ENCODE assay signal across 12 cellular contexts in genomic region chr17:59167571-59168001, GRCh38. TPM values are rescaled to one million over a fixed set of nuclear protein-coding genes. Genes with fewer than 3 reads are reported as not detected.
DNase-seq lines count a peak whose midpoint lies in the region; TF ChIP-seq lines count a peak whose summit lies in the region.
"Had no signal": no experiment of that assay in that cellular context is flagged by ENCODE, and none has a peak within 500 bp of the region (broad histone marks: within the 10 kb centered on the region; RNA-seq: fewer than 3 reads in every experiment).

No MANE protein-coding gene starts in this region.

- no peaks in the 10 kb centered on the region for H3K9me3 ChIP-seq in Loucy (ENCODE audit: insufficient read depth, low read depth, low read length)

- intact Hi-C loops in activated T-helper 2 cell treated with anti-CD3 and anti-CD28 coated beads, Interferon-gamma antibody, Interleukin-2, Interleukin-4, amounts not matched to agents 10 μg/mL and 5 μg/mL and 100 μg/mL, durations not matched to agents 14 hours and 24 hours and 36 hours (cut with micrococcal nuclease): no loop called here

- H3K4me1 Mint-ChIP-seq in activated T-helper 2 cell treated with anti-CD3 and anti-CD28 coated beads, Interferon-gamma antibody, Interleukin-2, Interleukin-4, amounts not matched to agents 10 μg/mL and 5 μg/mL and 100 μg/mL, durations not matched to agents 14 hours and 24 hours and 36 hours (ENCODE audit: low read depth): peaks cover 16% of the 10 kb centered on the region

- peak overlapping the region; percentile 42 for H3K27ac Mint-ChIP-seq in activated T-helper 2 cell treated with anti-CD3 and anti-CD28 coated beads, Interferon-gamma antibody, Interleukin-2, Interleukin-4, amounts not matched to agents 10 μg/mL and 5 μg/mL and 100 μg/mL, durations not matched to agents 14 hours and 24 hours and 36 hours

- H3K27ac ChIP-seq in ACC112 (ENCODE audit: low read depth, low read length): peak overlapping the region; percentile 57

- H3K27me3 ChIP-seq in ACC112 (ENCODE audit: insufficient read depth, low read length) (no peaks in the 10 kb centered on the region), Loucy (ENCODE audit: insufficient read depth, low read length, poor library complexity, severe bottlenecking) (no peaks in the 10 kb centered on the region)

- no peak for DNase-seq in activated T-helper 2 cell treated with anti-CD3 and anti-CD28 coated beads, Interferon-gamma antibody, Interleukin-2, Interleukin-4, amounts not matched to agents 10 μg/mL and 5 μg/mL and 100 μg/mL, durations not matched to agents 14 hours and 24 hours and 36 hours (ENCODE audit: low spot score)
- DNase-seq in fibroblast of pulmonary artery (ENCODE audit: low read depth) (peak; percentile 58), MV-4-11 (lab: John Stamatoyannopoulos, UW) (no peak), HuH-7 (ENCODE audit: low spot score) (no peak), DMS79 (lab: John Stamatoyannopoulos, UW) (no peak), T1000 (lab: John Stamatoyannopoulos, UW) (no peak)
- DNase-seq: activated naive CD4-positive, alpha-beta T cell; H7; NCI-H1417; NCI-H524 treated with DMSO at 0.1 percent for 48 hours had no signal

- H3K36me3 ChIP-seq in ACC112 (ENCODE audit: insufficient read depth, low read length): peaks cover 7% of the 10 kb centered on the region
- peaks cover 33% of the 10 kb centered on the region; the same call in 1 of the 2 replicates for H3K36me3 ChIP-seq in Loucy (ENCODE audit: insufficient read depth, low read length)

- H3K4me3 ChIP-seq in ACC112 (ENCODE audit: low read depth, low read length) (peak overlapping the region; percentile 4; the same call in 1 of the 2 replicates), Loucy (ENCODE audit: low read length, poor library complexity, severe bottlenecking) (no peak overlapping the region), fibroblast of pulmonary artery (replicated peaks; ENCODE audit: low read depth, low read length) (no peak overlapping the region)

- peaks cover 32% of the 10 kb centered on the region for H3K36me3 Mint-ChIP-seq in activated T-helper 2 cell treated with anti-CD3 and anti-CD28 coated beads, Interferon-gamma antibody, Interleukin-2, Interleukin-4, amounts not matched to agents 10 μg/mL and 5 μg/mL and 100 μg/mL, durations not matched to agents 14 hours and 24 hours and 36 hours (ENCODE audit: low read depth)

- peak overlapping the region; percentile 25 for H3K4me2 ChIP-seq in Loucy (ENCODE audit: low read depth, low read length, poor library complexity, severe bottlenecking)

- H3K4me1 ChIP-seq in ACC112 (ENCODE audit: control insufficient read depth, insufficient read depth, low read length, unreplicated experiment): peaks cover 17% of the 10 kb centered on the region
- peaks cover 11% of the 10 kb centered on the region for H3K4me1 ChIP-seq in Loucy (ENCODE audit: insufficient read depth, low read length, poor library complexity, severe bottlenecking)

- H3K9ac ChIP-seq in Loucy (ENCODE audit: low read depth, low read length, poor library complexity, severe bottlenecking): no peak overlapping the region

- H3K27me3 Mint-ChIP-seq in activated T-helper 2 cell treated with anti-CD3 and anti-CD28 coated beads, Interferon-gamma antibody, Interleukin-2, Interleukin-4, amounts not matched to agents 10 μg/mL and 5 μg/mL and 100 μg/mL, durations not matched to agents 14 hours and 24 hours and 36 hours (ENCODE audit: low read depth): no peaks in the 10 kb centered on the region

- peaks cover 56% of the 10 kb centered on the region for H3K79me2 ChIP-seq in ACC112 (ENCODE audit: control insufficient read depth, insufficient read depth, low read length, unreplicated experiment)
- H3K79me2 ChIP-seq in Loucy (ENCODE audit: insufficient read depth, low read length): peaks cover 80% of the 10 kb centered on the region

- TF ChIP-seq CTCF in Loucy (conservative IDR thresholded peaks at IDR 0.05; ENCODE audit: low read length): no peak
- TF ChIP-seq CTCF in fibroblast of pulmonary artery (IDR thresholded peaks at IDR 0.05; ENCODE audit: low read length, missing control alignments): no peak

- H3K9me2 ChIP-seq in Loucy (replicated peaks; ENCODE audit: low read depth, low read length): no peaks in the 10 kb centered on the region

- H3F3A ChIP-seq in Loucy (ENCODE audit: low read depth): no peaks in the 10 kb centered on the region

- H3K9me3 Mint-ChIP-seq in activated T-helper 2 cell treated with anti-CD3 and anti-CD28 coated beads, Interferon-gamma antibody, Interleukin-2, Interleukin-4, amounts not matched to agents 10 μg/mL and 5 μg/mL and 100 μg/mL, durations not matched to agents 14 hours and 24 hours and 36 hours: no peaks in the 10 kb centered on the region

- H3K4me3 Mint-ChIP-seq in activated T-helper 2 cell treated with anti-CD3 and anti-CD28 coated beads, Interferon-gamma antibody, Interleukin-2, Interleukin-4, amounts not matched to agents 10 μg/mL and 5 μg/mL and 100 μg/mL, durations not matched to agents 14 hours and 24 hours and 36 hours (ENCODE audit: low read depth): no peak overlapping the region

- peak overlapping the region; percentile 69 for H2AFZ ChIP-seq in ACC112 (ENCODE audit: low read length, unreplicated experiment)
- H2AFZ ChIP-seq in Loucy (ENCODE audit: low read length): no peak overlapping the region

- peaks cover 8% of the 10 kb centered on the region for H4K20me1 ChIP-seq in Loucy (ENCODE audit: insufficient read depth, low read length, poor library complexity, severe bottlenecking)

RNA-seq across cellular contexts. Expression of gene PRR11, which starts 12.0 kb away (rescaled TPM):
- 50.2 and 51.5 TPM in 2 replicates for total RNA-seq in activated T-helper 2 cell treated with anti-CD3 and anti-CD28 coated beads, Interferon-gamma antibody, Interleukin-2, Interleukin-4, amounts not matched to agents 10 μg/mL and 5 μg/mL and 100 μg/mL, durations not matched to agents 14 hours and 24 hours and 36 hours

RNA-seq across cellular contexts. Expression of gene SKA2, which starts 12.6 kb away (rescaled TPM):
- 62.2 and 69.9 TPM in 2 replicates for total RNA-seq in activated T-helper 2 cell treated with anti-CD3 and anti-CD28 coated beads, Interferon-gamma antibody, Interleukin-2, Interleukin-4, amounts not matched to agents 10 μg/mL and 5 μg/mL and 100 μg/mL, durations not matched to agents 14 hours and 24 hours and 36 hours

RNA-seq across cellular contexts. Expression of gene SMG8, which starts 42.2 kb away (rescaled TPM):
- 20.6 and 20.8 TPM in 2 replicates for total RNA-seq in activated T-helper 2 cell treated with anti-CD3 and anti-CD28 coated beads, Interferon-gamma antibody, Interleukin-2, Interleukin-4, amounts not matched to agents 10 μg/mL and 5 μg/mL and 100 μg/mL, durations not matched to agents 14 hours and 24 hours and 36 hours

RNA-seq across cellular contexts. Expression of gene GDPD1, which starts 52.7 kb away (rescaled TPM):
- 2.3 and 2.7 TPM in 2 replicates for total RNA-seq in activated T-helper 2 cell treated with anti-CD3 and anti-CD28 coated beads, Interferon-gamma antibody, Interleukin-2, Interleukin-4, amounts not matched to agents 10 μg/mL and 5 μg/mL and 100 μg/mL, durations not matched to agents 14 hours and 24 hours and 36 hours
